Comparison of ENCODE assay signal across 10 cellular contexts in the genomic region with DNA sequence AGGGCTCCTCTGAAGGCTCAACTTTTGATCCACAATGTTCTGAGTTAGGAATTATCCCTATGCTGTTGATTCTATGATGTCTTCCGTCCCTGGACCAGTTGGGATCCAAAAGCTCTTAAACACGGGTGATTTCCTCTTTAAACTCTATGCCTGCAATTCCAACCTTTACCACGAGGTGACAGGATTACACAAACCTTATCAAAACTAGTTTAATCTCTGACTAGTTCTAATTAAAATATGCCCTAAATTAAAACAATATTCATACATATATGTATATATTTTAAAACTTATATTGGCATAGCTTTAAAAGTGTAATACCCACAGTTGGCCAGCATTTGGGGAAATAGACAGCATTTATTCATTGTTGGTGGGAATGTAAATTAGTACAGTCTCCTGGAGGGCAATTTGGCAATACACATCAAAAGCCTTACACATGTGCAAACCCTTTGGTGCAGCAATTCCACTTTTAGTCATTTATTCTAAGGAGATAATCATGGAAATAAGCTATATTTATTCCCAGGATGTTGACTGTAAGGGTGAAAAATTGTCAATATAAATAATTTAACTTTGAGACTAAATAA. TPM values are rescaled to one million over a fixed set of nuclear protein-coding genes. Genes with fewer than 3 reads are reported as not detected.
A peak's percentile ranks its signal among the peaks of the same experiment; 100 is the strongest.
DNase-seq lines count a peak whose midpoint lies in the region; ATAC-seq and TF ChIP-seq lines count a peak whose summit lies in the region.
"Had no signal": no experiment of that assay in that cellular context is flagged by ENCODE, and none has a peak within 500 bp of the region (broad histone marks: within the 10 kb centered on the region; RNA-seq: fewer than 3 reads in every experiment).

No MANE protein-coding gene starts in this region.

- intact Hi-C loops in dorsolateral prefrontal cortex (cut with DNase I): loop anchor here (5.0 to 10.0 kb wide), 2 partner anchors 63 to 171 kb away; no protein-coding TSS in a partner anchor
- intact Hi-C loops in activated T-helper 2 cell treated with anti-CD3 and anti-CD28 coated beads, Interferon-gamma antibody, Interleukin-2, Interleukin-4, amounts not matched to agents 10 μg/mL and 5 μg/mL and 100 μg/mL, durations not matched to agents 14 hours and 24 hours and 36 hours (cut with micrococcal nuclease): loop anchor here (5.0 kb wide), 1 partner anchor 268 kb away; no protein-coding TSS in a partner anchor

- TF ChIP-seq CTCF in GM12874 (IDR thresholded peaks at IDR 0.05; ENCODE audit: insufficient read depth, low read depth, low read length): peak; percentile 54; the same call in 1 of the 2 replicates
- peak in 45 of 56 donors; percentile 12 to 55 (median 33) for TF ChIP-seq CTCF in dorsolateral prefrontal cortex (IDR thresholded peaks at IDR 0.05 in 54 of 56, conservative IDR thresholded peaks at IDR 0.05 in 2 of 56; ENCODE audit: low read depth in 1 of 56, partially characterized antibody in 56 of 56)
- TF ChIP-seq CTCF in progenitor cell of endocrine pancreas (IDR thresholded peaks at IDR 0.05; ENCODE audit: unreplicated experiment): peak; percentile 69

- ATAC-seq in HG03139 (IDR thresholded peaks at IDR 0.05; ENCODE audit: unreplicated experiment): no peak

- H3K27me3 Mint-ChIP-seq in progenitor cell of endocrine pancreas: peaks cover 27% of the 10 kb centered on the region
- no peaks in the 10 kb centered on the region for H3K27me3 Mint-ChIP-seq in activated T-helper 2 cell treated with anti-CD3 and anti-CD28 coated beads, Interferon-gamma antibody, Interleukin-2, Interleukin-4, amounts not matched to agents 10 μg/mL and 5 μg/mL and 100 μg/mL, durations not matched to agents 14 hours and 24 hours and 36 hours (ENCODE audit: low read depth)

- H3K4me3 Mint-ChIP-seq in progenitor cell of endocrine pancreas (ENCODE audit: low read depth): no peak overlapping the region
- H3K4me3 Mint-ChIP-seq in activated T-helper 2 cell treated with anti-CD3 and anti-CD28 coated beads, Interferon-gamma antibody, Interleukin-2, Interleukin-4, amounts not matched to agents 10 μg/mL and 5 μg/mL and 100 μg/mL, durations not matched to agents 14 hours and 24 hours and 36 hours (ENCODE audit: low read depth): no peak overlapping the region

- no peaks in the 10 kb centered on the region for H3K36me3 Mint-ChIP-seq in progenitor cell of endocrine pancreas (ENCODE audit: insufficient read depth)
- H3K36me3 Mint-ChIP-seq in activated T-helper 2 cell treated with anti-CD3 and anti-CD28 coated beads, Interferon-gamma antibody, Interleukin-2, Interleukin-4, amounts not matched to agents 10 μg/mL and 5 μg/mL and 100 μg/mL, durations not matched to agents 14 hours and 24 hours and 36 hours (ENCODE audit: low read depth): no peaks in the 10 kb centered on the region

- no peak overlapping the region for H3K27ac Mint-ChIP-seq in progenitor cell of endocrine pancreas
- H3K27ac Mint-ChIP-seq in activated T-helper 2 cell treated with anti-CD3 and anti-CD28 coated beads, Interferon-gamma antibody, Interleukin-2, Interleukin-4, amounts not matched to agents 10 μg/mL and 5 μg/mL and 100 μg/mL, durations not matched to agents 14 hours and 24 hours and 36 hours: no peak overlapping the region

- H3K4me1 Mint-ChIP-seq in progenitor cell of endocrine pancreas (ENCODE audit: low read depth): peaks cover 4% of the 10 kb centered on the region
- H3K4me1 Mint-ChIP-seq in activated T-helper 2 cell treated with anti-CD3 and anti-CD28 coated beads, Interferon-gamma antibody, Interleukin-2, Interleukin-4, amounts not matched to agents 10 μg/mL and 5 μg/mL and 100 μg/mL, durations not matched to agents 14 hours and 24 hours and 36 hours (ENCODE audit: low read depth): peaks cover 2% of the 10 kb centered on the region

- H3K9me3 Mint-ChIP-seq in progenitor cell of endocrine pancreas (ENCODE audit: low read depth): peaks cover 6% of the 10 kb centered on the region
- H3K9me3 Mint-ChIP-seq in activated T-helper 2 cell treated with anti-CD3 and anti-CD28 coated beads, Interferon-gamma antibody, Interleukin-2, Interleukin-4, amounts not matched to agents 10 μg/mL and 5 μg/mL and 100 μg/mL, durations not matched to agents 14 hours and 24 hours and 36 hours: peaks cover 12% of the 10 kb centered on the region

- H3K27ac ChIP-seq in dorsolateral prefrontal cortex: no peak overlapping the region
- H3K27ac ChIP-seq: vagina had no signal

- no peaks in the 10 kb centered on the region for H3K27me3 ChIP-seq in dorsolateral prefrontal cortex
- H3K27me3 ChIP-seq: vagina had no signal

- H3K4me3 ChIP-seq in dorsolateral prefrontal cortex: no peak overlapping the region
- H3K4me3 ChIP-seq: vagina had no signal

- peak; percentile 12 for DNase-seq in NCI-H82 treated with DMSO at 0.1 percent for 48 hours (lab: John Stamatoyannopoulos, UW; ENCODE audit: unreplicated experiment)
- DNase-seq in dorsolateral prefrontal cortex: no peak
- DNase-seq in progenitor cell of endocrine pancreas (ENCODE audit: low spot score, unreplicated experiment): no peak
- no peak for DNase-seq in activated T-helper 2 cell treated with anti-CD3 and anti-CD28 coated beads, Interferon-gamma antibody, Interleukin-2, Interleukin-4, amounts not matched to agents 10 μg/mL and 5 μg/mL and 100 μg/mL, durations not matched to agents 14 hours and 24 hours and 36 hours (ENCODE audit: low spot score)
- DNase-seq in occipital lobe (lab: John Stamatoyannopoulos, UW): no peak
- DNase-seq in activated CD8-positive, alpha-beta memory T cell treated with anti-CD3 and anti-CD28 coated beads, Interleukin-2, amount 50 U/mL, for 4 hours: no peak
- DNase-seq: NCI-H510A treated with DMSO at 0.1 percent for 48 hours had no signal

RNA-seq across cellular contexts. Expression of gene PHYKPL, which starts 51.6 kb away (rescaled TPM):
- total RNA-seq in dorsolateral prefrontal cortex (100 to 1,000 TPM in 2 of 120 experiments, 10 to 100 TPM in 118; 36.8 to 114 (median 63.2) TPM), progenitor cell of endocrine pancreas (113 and 123 TPM in 2 replicates), occipital lobe (12.9 TPM)
- 87.4 and 92.0 TPM in 2 replicates for total RNA-seq in activated T-helper 2 cell treated with anti-CD3 and anti-CD28 coated beads, Interferon-gamma antibody, Interleukin-2, Interleukin-4, amounts not matched to agents 10 μg/mL and 5 μg/mL and 100 μg/mL, durations not matched to agents 14 hours and 24 hours and 36 hours
